ENCODE assay signal across 22 cellular contexts in the genomic region with DNA sequence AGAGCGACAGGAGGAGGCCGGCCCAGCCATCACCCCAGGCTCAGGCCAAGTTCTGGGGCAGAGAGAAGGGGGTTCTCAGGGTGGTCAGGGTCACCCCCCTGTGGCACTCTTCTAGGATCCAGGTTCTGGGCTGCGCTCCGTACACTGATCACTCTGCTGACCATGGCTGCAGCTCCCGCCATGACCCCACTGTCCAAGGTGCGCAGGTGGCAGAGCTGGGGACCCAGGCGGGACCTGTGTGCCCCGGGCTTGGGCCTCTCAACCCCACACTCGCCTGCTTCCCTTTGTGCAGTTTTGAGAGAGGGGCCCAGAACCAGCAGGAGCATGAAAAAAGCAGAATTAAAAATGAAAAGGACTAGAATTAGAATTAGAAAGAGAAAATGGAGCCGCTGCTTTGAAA.
"Had no signal": no experiment of that assay in that cellular context is flagged by ENCODE, and none has a peak within 500 bp of the region (broad histone marks: within the 10 kb centered on the region; RNA-seq: fewer than 3 reads in every experiment).

No MANE protein-coding gene starts in this region.

- H3K36me3 Mint-ChIP-seq: activated CD4-positive, alpha-beta memory T cell treated with anti-CD3 and anti-CD28 coated beads for 36 hours; activated naive CD4-positive, alpha-beta T cell treated with anti-CD3 and anti-CD28 coated beads, Interleukin-2, amount 50 U/mL, for 72 hours; naive thymus-derived CD8-positive, alpha-beta T cell had no signal

- H3K4me1 ChIP-seq: body of pancreas, foreskin keratinocyte, left lung, psoas muscle, stomach, testis had no signal

- DNase-seq: activated CD4-positive, alpha-beta memory T cell treated with anti-CD3 and anti-CD28 coated beads for 36 hours; activated CD4-positive, alpha-beta T cell treated with anti-CD3 and anti-CD28 coated beads for 36 hours; activated effector memory CD4-positive, alpha-beta T cell treated with anti-CD3 and anti-CD28 coated beads, Interleukin-2, amount 50 U/mL, for 16 hours; activated T-cell treated with anti-CD3 and anti-CD28 coated beads, Interleukin-2, amount 50 U/mL, for 4 hours; amniotic stem cell; body of pancreas; effector memory CD4-positive, alpha-beta T cell; foreskin keratinocyte; glutamatergic neuron; islet precursor cell; left lung; naive thymus-derived CD8-positive, alpha-beta T cell; occipital lobe; psoas muscle; stimulated activated CD4-positive, alpha-beta T cell treated with anti-CD3 and anti-CD28 coated beads, Interleukin-1b, Interleukin-23, amount 100 ng/mL, for 48 hours; stomach; T-helper 17 cell; testis; WERI-Rb-1 had no signal

- ATAC-seq: activated CD4-positive, alpha-beta T cell treated with anti-CD3 and anti-CD28 coated beads for 36 hours; activated naive CD4-positive, alpha-beta T cell treated with anti-CD3 and anti-CD28 coated beads, Interleukin-2, amount 50 U/mL, for 72 hours; activated T-cell treated with anti-CD3 and anti-CD28 coated beads, Interleukin-2, amount 50 U/mL, for 4 hours; body of pancreas; foreskin keratinocyte; left lung; naive thymus-derived CD8-positive, alpha-beta T cell; psoas muscle; sciatic nerve; T-helper 17 cell had no signal

- H3K9me3 Mint-ChIP-seq: activated CD4-positive, alpha-beta memory T cell treated with anti-CD3 and anti-CD28 coated beads for 36 hours; activated T-cell treated with anti-CD3 and anti-CD28 coated beads, Interleukin-2, amount 50 U/mL, for 4 hours had no signal

- H3K27ac ChIP-seq: body of pancreas, foreskin keratinocyte, left lung, psoas muscle, stomach, testis, WERI-Rb-1 had no signal

- H3K27me3 ChIP-seq: body of pancreas, foreskin keratinocyte, left lung, stomach, testis had no signal

- H3K27ac Mint-ChIP-seq: activated CD4-positive, alpha-beta memory T cell treated with anti-CD3 and anti-CD28 coated beads for 36 hours; activated CD4-positive, alpha-beta T cell treated with anti-CD3 and anti-CD28 coated beads for 36 hours; activated naive CD4-positive, alpha-beta T cell treated with anti-CD3 and anti-CD28 coated beads, Interleukin-2, amount 50 U/mL, for 72 hours; naive thymus-derived CD8-positive, alpha-beta T cell; T-helper 17 cell had no signal

- H3K27me3 Mint-ChIP-seq: activated CD4-positive, alpha-beta memory T cell treated with anti-CD3 and anti-CD28 coated beads for 36 hours; activated CD4-positive, alpha-beta T cell treated with anti-CD3 and anti-CD28 coated beads for 36 hours; central memory CD8-positive, alpha-beta T cell; T-helper 17 cell had no signal

- H3K4me3 ChIP-seq: body of pancreas, left lung, psoas muscle, stomach, testis had no signal

- H3K36me3 ChIP-seq: left lung, stomach, WERI-Rb-1 had no signal

- H3K4me1 Mint-ChIP-seq: activated CD4-positive, alpha-beta T cell treated with anti-CD3 and anti-CD28 coated beads for 36 hours; central memory CD8-positive, alpha-beta T cell; T-helper 17 cell had no signal

- H3K4me3 Mint-ChIP-seq: activated CD4-positive, alpha-beta memory T cell treated with anti-CD3 and anti-CD28 coated beads for 36 hours; activated CD4-positive, alpha-beta T cell treated with anti-CD3 and anti-CD28 coated beads for 36 hours; activated T-cell treated with anti-CD3 and anti-CD28 coated beads, Interleukin-2, amount 50 U/mL, for 4 hours; central memory CD8-positive, alpha-beta T cell; naive thymus-derived CD8-positive, alpha-beta T cell; T-helper 17 cell had no signal

- H3K9me3 ChIP-seq: body of pancreas, left lung, psoas muscle, stomach, testis had no signal
